ENCODE assay signal across 1 cellular context in genomic region chrX:153819398-153820083, GRCh38.
TF ChIP-seq lines count a peak whose summit lies in the region.

No MANE protein-coding gene starts in this region.

TF ChIP-seq in IMR-90, 13 proteins besides CTCF, POLR2A, EP300 and RAD21 (continued from another document):
- no peak for TF ChIP-seq USF2 (IDR thresholded peaks at IDR 0.05; ENCODE audit: low read depth, low read length)
- no peak for TF ChIP-seq ELK1 (IDR thresholded peaks at IDR 0.05; ENCODE audit: borderline replicate concordance, low read depth, low read length)
- no peak for TF ChIP-seq RCOR1 (IDR thresholded peaks at IDR 0.05; ENCODE audit: insufficient replicate concordance, low read length)
- TF ChIP-seq NFE2L2 (IDR thresholded peaks at IDR 0.05; ENCODE audit: low read depth, low read length) = no peak
- no peak for TF ChIP-seq MXI1 (IDR thresholded peaks at IDR 0.05; ENCODE audit: borderline replicate concordance, low read depth, low read length)
- TF ChIP-seq BHLHE40 (IDR thresholded peaks at IDR 0.05; ENCODE audit: low read depth, low read length) = no peak
